8 cellular contexts compared by ENCODE assay signal in genomic region chr2:20093263-20094141, GRCh38. TPM values are rescaled to one million over a fixed set of nuclear protein-coding genes. Genes with fewer than 3 reads are reported as not detected.
DNase-seq lines count a peak whose midpoint lies in the region; ATAC-seq and TF ChIP-seq lines count a peak whose summit lies in the region.

No MANE protein-coding gene starts in this region.

- H3K27me3 ChIP-seq in sigmoid colon, result no peaks in the 10 kb centered on the region

- H3K4me3 ChIP-seq in fibroblast of villous mesenchyme (ENCODE audit: low read depth, low read length) (no peak overlapping the region), sigmoid colon (no peak overlapping the region)

- TF ChIP-seq CTCF in fibroblast of villous mesenchyme (IDR thresholded peaks at IDR 0.05; ENCODE audit: insufficient read depth, low read depth, low read length) (peak; percentile 81), sigmoid colon (IDR thresholded peaks at IDR 0.05) (peak; percentile 40 to 62 (median 47))

- no peaks in the 10 kb centered on the region for H3K9me3 ChIP-seq in sigmoid colon

- DNase-seq in Ammon's horn (ENCODE audit: low spot score), result peak; percentile 40
- DNase-seq in HT-29 (ENCODE audit: low spot score), result peak; percentile 89
- DNase-seq in SK-N-DZ (ENCODE audit: low spot score), result peak; percentile 62
- peak; percentile 81 for DNase-seq in fibroblast of villous mesenchyme (ENCODE audit: low read depth)
- peak; percentile 80 for DNase-seq in sigmoid colon
- DNase-seq in NK-92 treated with Interleukin-12 subunit alpha and Interleukin-12 subunit beta, amount 100 ng/mL, for 24 hours (lab: John Stamatoyannopoulos, UW), result no peak

- 39 to 63% methylated on average over 11 of the region's 11 CpGs for WGBS in sigmoid colon, 2 donors

- no peak for TF ChIP-seq EP300 in sigmoid colon (IDR thresholded peaks at IDR 0.05)

- no peak overlapping the region for H3K27ac ChIP-seq in sigmoid colon

- intact Hi-C loops in sigmoid colon (cut with DNase I), result no loop called here

- no peak for ATAC-seq in GM21825 (IDR thresholded peaks at IDR 0.05; ENCODE audit: unreplicated experiment)
- ATAC-seq in HG02885 (IDR thresholded peaks at IDR 0.05; ENCODE audit: poor library complexity, unreplicated experiment), result no peak

- no peak for TF ChIP-seq POLR2A in sigmoid colon (IDR thresholded peaks at IDR 0.05)

- H3K36me3 ChIP-seq in sigmoid colon, result no peaks in the 10 kb centered on the region

- H3K4me1 ChIP-seq in sigmoid colon, result peaks cover 0 to 31% (median 26%) of the 10 kb centered on the region in 4 donors

RNA-seq across cellular contexts. Expression of gene LAPTM4A, which starts 42.1 kb away (rescaled TPM):
- 22.7 and 26.8 TPM in 2 replicates for total RNA-seq in HT-29 (2014; rRNA removed; shearing (Covaris generic))
- polyA plus RNA-seq in SK-N-DZ (2014; cell fraction: cytosol; rRNA removed), result 49.3 and 50.3 TPM in 2 replicates
- 24.4 and 25.4 TPM in 2 replicates for polyA plus RNA-seq in SK-N-DZ (2014; cell fraction: nucleus; rRNA removed)
- total RNA-seq in fibroblast of villous mesenchyme (101 and 146 TPM in 2 replicates), sigmoid colon (100 to 1,000 TPM; 181 to 246 (median 227) TPM)
- 100 to 1,000 TPM in 1 of 3 donors, 10 to 100 TPM in 2; 59.2 to 192 (median 62.5) TPM for polyA plus RNA-seq in sigmoid colon
